Comparison of ENCODE assay signal across 8 cellular contexts in the genomic region with DNA sequence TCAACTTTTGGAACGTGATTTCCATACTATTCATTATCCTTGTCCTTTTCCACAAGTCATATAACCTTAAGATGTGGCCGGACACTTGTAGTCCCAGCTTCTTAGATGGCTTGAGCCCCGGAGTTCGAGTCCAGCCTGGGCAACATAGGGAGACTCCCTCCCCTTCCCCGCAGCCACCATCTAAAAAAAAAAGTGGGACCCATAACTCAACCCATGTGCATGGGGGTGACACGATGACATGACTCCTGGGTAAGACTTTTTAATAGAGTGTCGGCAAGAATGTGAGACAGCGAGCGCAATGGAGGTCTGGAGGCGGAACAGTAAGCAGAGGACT. TPM values are rescaled to one million over a fixed set of nuclear protein-coding genes. Genes with fewer than 3 reads are reported as not detected.
A peak's percentile ranks its signal among the peaks of the same experiment; 100 is the strongest.
DNase-seq lines count a peak whose midpoint lies in the region; ATAC-seq, FAIRE-seq and TF ChIP-seq lines count a peak whose summit lies in the region.

No MANE protein-coding gene starts in this region.

- peak overlapping the region; percentile 95 for H3K27ac Mint-ChIP-seq in activated CD4-positive, alpha-beta T cell treated with anti-CD3 and anti-CD28 coated beads for 36 hours

- peaks cover 26% of the 10 kb centered on the region for H3K4me1 Mint-ChIP-seq in activated CD4-positive, alpha-beta T cell treated with anti-CD3 and anti-CD28 coated beads for 36 hours

- H3K27ac ChIP-seq in gastroesophageal sphincter: peak overlapping the region; percentile 92 to 98 (median 94)
- H3K27ac ChIP-seq in prostate gland: peak overlapping the region; percentile 85 to 86

- no peak for TF ChIP-seq POLR2A in gastroesophageal sphincter (IDR thresholded peaks at IDR 0.05)
- no peak for TF ChIP-seq POLR2A in prostate gland (IDR thresholded peaks at IDR 0.05)

- intact Hi-C loops in activated CD4-positive, alpha-beta T cell treated with anti-CD3 and anti-CD28 coated beads for 36 hours (cut with DNase I, micrococcal nuclease): loop anchor here in 1 of 2 experiments (5.0 to 10.0 kb wide), 2 partner anchors 174 to 1351 kb away; partner anchors contain the start of gene DISP1
- intact Hi-C loops in prostate gland (cut with DNase I): loop anchor here (10.0 kb wide), 1 partner anchor 899 kb away; the partner anchor contains the start of gene DUSP10

- H3K36me3 ChIP-seq in gastroesophageal sphincter (peaks cover 0 to 28% of the 10 kb centered on the region in 2 donors), prostate gland (no peaks in the 10 kb centered on the region)

- POLR2A ChIA-PET in activated CD4-positive, alpha-beta T cell treated with anti-CD3 and anti-CD28 coated beads for 36 hours (lab: Charles Lee): interaction anchor here (1.0 to 1.7 kb wide), 3 partner anchors 9 to 69 kb away, joined by 6 to 8 read pairs (median 8); partner anchors contain the start of genes AIDA, BROX and TAF1A

- H3K9me3 ChIP-seq in gastroesophageal sphincter (no peaks in the 10 kb centered on the region), prostate gland (no peaks in the 10 kb centered on the region)

- no peak for TF ChIP-seq EP300 in gastroesophageal sphincter (IDR thresholded peaks at IDR 0.05)

- H3K9me3 Mint-ChIP-seq in activated CD4-positive, alpha-beta T cell treated with anti-CD3 and anti-CD28 coated beads for 36 hours (ENCODE audit: low read depth): no peaks in the 10 kb centered on the region

- H3K4me1 ChIP-seq in gastroesophageal sphincter: peaks cover 0 to 18% (median 5%) of the 10 kb centered on the region in 3 donors
- peaks cover 2% of the 10 kb centered on the region for H3K4me1 ChIP-seq in prostate gland (replicated peaks)

- FAIRE-seq in TTC549 (lab: Jason Lieb, UNC): peak; percentile 47

- ATAC-seq in activated CD4-positive, alpha-beta T cell treated with anti-CD3 and anti-CD28 coated beads for 36 hours: no peak
- ATAC-seq in gastroesophageal sphincter (no peak), HG03025 (IDR thresholded peaks at IDR 0.05; ENCODE audit: low FRiP score, unreplicated experiment) (no peak)

- H3K27me3 Mint-ChIP-seq in activated CD4-positive, alpha-beta T cell treated with anti-CD3 and anti-CD28 coated beads for 36 hours: no peaks in the 10 kb centered on the region

- H3K36me3 Mint-ChIP-seq in activated CD4-positive, alpha-beta T cell treated with anti-CD3 and anti-CD28 coated beads for 36 hours (ENCODE audit: low read depth): peaks cover 12% of the 10 kb centered on the region

- peak overlapping the region; percentile 86 for H3K4me3 Mint-ChIP-seq in activated CD4-positive, alpha-beta T cell treated with anti-CD3 and anti-CD28 coated beads for 36 hours

- TF ChIP-seq CTCF in gastroesophageal sphincter (IDR thresholded peaks at IDR 0.05) (no peak), prostate gland (IDR thresholded peaks at IDR 0.05) (no peak)

- no peak for DNase-seq in activated CD4-positive, alpha-beta T cell treated with anti-CD3 and anti-CD28 coated beads for 36 hours
- DNase-seq in activated CD4-positive, alpha-beta T cell treated with anti-CD3 and anti-CD28 coated beads for 1 hour: no peak
- DNase-seq in prostate gland (ENCODE audit: low spot score) (no peak), LoVo (ENCODE audit: low spot score) (no peak), SIG-M5 treated with dmso at 0.1 percent for 504 hours (lab: John Stamatoyannopoulos, UW; ENCODE audit: unreplicated experiment) (no peak)

- H3K27me3 ChIP-seq in gastroesophageal sphincter (no peaks in the 10 kb centered on the region), prostate gland (replicated peaks; ENCODE audit: insufficient read depth) (no peaks in the 10 kb centered on the region)

- CTCF ChIA-PET in activated CD4-positive, alpha-beta T cell treated with anti-CD3 and anti-CD28 coated beads for 36 hours (lab: Charles Lee): interaction anchor here (0.9 to 2.6 kb wide), 6 partner anchors 9 to 178 kb away, joined by 3 to 15 read pairs (median 8); no protein-coding TSS in a partner anchor

- 7% methylated on average over 9 of the region's 10 CpGs; no CpG with 5 or more reads in 1 of the 2 donors for WGBS in gastroesophageal sphincter (ENCODE audit: low coverage in 1 of 2), 2 donors
- 4% methylated on average over 10 of the region's 10 CpGs for WGBS in prostate gland

- H3K4me3 ChIP-seq in gastroesophageal sphincter: peak overlapping the region; percentile 64 to 82
- H3K4me3 ChIP-seq in prostate gland: peak overlapping the region; percentile 61 to 78

RNA-seq across cellular contexts. Expression of gene MIA3, which starts 25.7 kb away (rescaled TPM):
- 10 to 100 TPM; 46.7 to 57.9 TPM for total RNA-seq in activated CD4-positive, alpha-beta T cell treated with anti-CD3 and anti-CD28 coated beads for 36 hours
- total RNA-seq in gastroesophageal sphincter: 10 to 100 TPM; 39.4 to 71.0 (median 48.4) TPM
- total RNA-seq in prostate gland: 10 to 100 TPM; 64.3 to 74.9 TPM

RNA-seq across cellular contexts. Expression of gene TAF1A, which starts 53.8 kb away (rescaled TPM):
- total RNA-seq in activated CD4-positive, alpha-beta T cell treated with anti-CD3 and anti-CD28 coated beads for 36 hours: 10 to 100 TPM; 18.5 to 21.1 TPM
- total RNA-seq in gastroesophageal sphincter (1 to 10 TPM; 2.2 to 4.8 (median 3.7) TPM), prostate gland (10 to 100 TPM in 1 of 2 donors, 1 to 10 TPM in 1; 8.5 to 12.6 TPM)
